ENCODE assay signal across 9 cellular contexts in the genomic region with DNA sequence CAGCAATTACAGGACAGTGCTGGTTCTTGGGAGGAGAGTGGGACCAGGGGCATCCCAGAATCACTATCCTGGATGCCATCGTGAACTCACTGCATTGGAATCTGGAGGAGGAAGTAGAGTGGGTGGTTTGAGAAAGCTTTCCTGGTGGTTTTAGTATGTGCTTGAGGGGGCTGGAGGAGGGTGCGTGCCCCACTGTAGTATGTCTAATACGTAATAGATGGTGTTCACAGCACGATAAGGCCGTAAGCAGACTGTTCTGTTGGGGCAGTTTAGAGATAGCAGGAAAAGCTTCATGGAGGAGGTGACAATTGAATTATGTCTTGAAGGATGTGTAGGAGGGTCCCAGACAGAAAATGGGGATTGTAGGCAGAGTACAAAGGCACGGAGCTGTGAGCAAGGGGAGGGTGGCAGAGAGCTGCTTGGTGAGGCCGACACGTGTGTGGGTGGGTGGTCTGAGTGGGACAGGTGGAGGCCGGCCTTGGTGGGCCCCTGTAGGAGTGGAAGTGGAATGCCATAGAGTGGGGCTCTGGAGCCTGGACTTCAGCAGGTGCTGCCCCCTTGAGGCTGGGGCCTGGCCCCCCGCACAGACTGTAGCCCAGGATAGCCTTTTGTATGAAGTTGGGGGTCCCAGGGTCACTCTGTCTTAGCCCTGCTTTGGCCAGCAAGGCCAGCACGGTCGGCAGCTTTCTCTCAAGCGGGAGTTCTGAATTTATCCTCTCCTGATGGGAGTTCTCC. TPM values are rescaled to one million over a fixed set of nuclear protein-coding genes. Genes with fewer than 3 reads are reported as not detected.
DNase-seq lines count a peak whose midpoint lies in the region; ATAC-seq and TF ChIP-seq lines count a peak whose summit lies in the region.
"Had no signal": no experiment of that assay in that cellular context is flagged by ENCODE, and none has a peak within 500 bp of the region (broad histone marks: within the 10 kb centered on the region; RNA-seq: fewer than 3 reads in every experiment).

No MANE protein-coding gene starts in this region.

- 48% methylated on average over 13 of the region's 13 CpGs for WGBS in mammary epithelial cell (ENCODE audit: low coverage, missing lambda C conversion rate)
- WGBS in mesodermal cell (ENCODE audit: insufficient coverage in 2 of 2), 2 experiments: 72 to 74% methylated on average over 12 of the region's 13 CpGs

- in situ Hi-C loops in mammary epithelial cell (cut with MboI; ENCODE audit: low sequenced_read_pairs in 2 of 2): no loop called here

- H3K27ac ChIP-seq in HUES6 (ENCODE audit: low read depth, low read length) (no peak overlapping the region), mammary epithelial cell (ENCODE audit: insufficient read depth, low read depth, low read length) (no peak overlapping the region), mesodermal cell (ENCODE audit: low read depth, low read length, severe bottlenecking) (peak overlapping the region; percentile 81)

- no TSS peak for BruUV-seq in mammary epithelial cell (replicated peaks; lab: Mats Ljungman, UMichigan)

- H3K9me3 ChIP-seq in HUES6 (ENCODE audit: control insufficient read depth, insufficient read depth, low read depth, low read length) (no peaks in the 10 kb centered on the region), mammary epithelial cell (replicated peaks; ENCODE audit: insufficient read depth, low read length) (no peaks in the 10 kb centered on the region), mesodermal cell (ENCODE audit: control insufficient read depth, low read length) (no peaks in the 10 kb centered on the region)

- H3K27ac Mint-ChIP-seq in CD14-positive monocyte: peak overlapping the region; percentile 3 to 99 (median 68)

- no peak overlapping the region; the same call in 1 of the 2 replicates for H3K4me3 ChIP-seq in HUES6 (ENCODE audit: low read depth, low read length)
- no peak overlapping the region for H3K4me3 ChIP-seq in mammary epithelial cell (replicated peaks in 1 of 3; ENCODE audit: insufficient read depth in 1 of 3, low read depth in 2 of 3, low read length in 3 of 3)
- H3K4me3 ChIP-seq in mesodermal cell (ENCODE audit: extremely low read depth, insufficient read depth, low read length, poor library complexity, severe bottlenecking): no peak overlapping the region

- TF ChIP-seq CTCF in CD14-positive monocyte (IDR thresholded peaks at IDR 0.05) (peak; percentile 21), mammary epithelial cell (conservative IDR thresholded peaks at IDR 0.05 in 1 of 2, IDR thresholded peaks at IDR 0.05 in 1 of 2; ENCODE audit: extremely low read depth in 1 of 2, insufficient read depth in 1 of 2, low read depth in 1 of 2, low read length in 2 of 2) (peak in 1 of 2 donors; percentile 38)

- ATAC-seq in GM18517 (IDR thresholded peaks at IDR 0.05; ENCODE audit: unreplicated experiment): no peak

- DNase-seq in CD14-positive monocyte (ENCODE audit: low spot score) (no peak), mammary epithelial cell (no peak), NCI-H2196 treated with DMSO at 0.1 percent for 48 hours (lab: John Stamatoyannopoulos, UW; ENCODE audit: unreplicated experiment) (no peak), NCI-H2107 treated with DMSO at 0.1 percent for 48 hours (lab: John Stamatoyannopoulos, UW; ENCODE audit: unreplicated experiment) (no peak), NCI-H1417 (lab: John Stamatoyannopoulos, UW) (no peak)

- H3K4me3 Mint-ChIP-seq in CD14-positive monocyte: no peak overlapping the region

- CTCF ChIA-PET in mammary epithelial cell (lab: Charles Lee; ENCODE audit: low non-redundant PET): interaction anchor here (0.5 kb wide), 1 partner anchor 47 kb away, joined by 3 read pairs; no protein-coding TSS in a partner anchor

- H3K4me2 ChIP-seq in mammary epithelial cell (ENCODE audit: insufficient read depth, low read depth, low read length): peak overlapping the region; percentile 37

- peaks cover 76 to 95% of the 10 kb centered on the region in 2 donors for H3K36me3 Mint-ChIP-seq in CD14-positive monocyte

- peaks cover 0 to 1% (median 0%) of the 10 kb centered on the region in 7 donors for H3K9me3 Mint-ChIP-seq in CD14-positive monocyte

- H3K79me2 ChIP-seq in mammary epithelial cell (ENCODE audit: insufficient read depth, low read length): no peaks in the 10 kb centered on the region

- no peak overlapping the region for H2AFZ ChIP-seq in mammary epithelial cell (ENCODE audit: low read depth, low read length)

- dilution Hi-C loops in mammary epithelial cell (cut with HindIII; ENCODE audit: low sequenced_read_pairs): no loop called here

- peaks cover 42% of the 10 kb centered on the region for H3K4me1 Mint-ChIP-seq in CD14-positive monocyte

- peaks cover 9% of the 10 kb centered on the region for H3K4me1 ChIP-seq in HUES6 (ENCODE audit: control insufficient read depth, insufficient read depth, low read length)
- H3K4me1 ChIP-seq in mammary epithelial cell (ENCODE audit: insufficient read depth, low read length): peaks cover 12% of the 10 kb centered on the region
- H3K4me1 ChIP-seq in mesodermal cell (ENCODE audit: control insufficient read depth, insufficient read depth, low read length, poor library complexity, severe bottlenecking): peaks cover 55% of the 10 kb centered on the region

- no peaks in the 10 kb centered on the region for H3K27me3 ChIP-seq in HUES6 (ENCODE audit: control insufficient read depth, insufficient read depth, low read length)
- H3K27me3 ChIP-seq in mammary epithelial cell (ENCODE audit: insufficient read depth, low read length): no peaks in the 10 kb centered on the region

- intact Hi-C loops in CD14-positive monocyte (cut with micrococcal nuclease): loop anchor here in 1 of 2 donors (5.0 kb wide), 2 partner anchors 35 to 40 kb away; no protein-coding TSS in a partner anchor
- intact Hi-C loops in mammary epithelial cell (cut with micrococcal nuclease): no loop called here

- H3K36me3 ChIP-seq in HUES6 (ENCODE audit: control insufficient read depth, insufficient read depth, low read length) (no peaks in the 10 kb centered on the region), mammary epithelial cell (ENCODE audit: insufficient read depth, low read length) (no peaks in the 10 kb centered on the region), mesodermal cell (ENCODE audit: control insufficient read depth, insufficient read depth, low read length) (no peaks in the 10 kb centered on the region)

- H3K27me3 Mint-ChIP-seq in CD14-positive monocyte (ENCODE audit: low read depth in 3 of 3): peaks cover 0 to 4% (median 0%) of the 10 kb centered on the region in 3 donors

- no peaks in the 10 kb centered on the region for H4K20me1 ChIP-seq in mammary epithelial cell (ENCODE audit: insufficient read depth, low read length)

- H3K9ac ChIP-seq in HUES6 (ENCODE audit: low read length): peak overlapping the region; percentile 5
- no peak overlapping the region for H3K9ac ChIP-seq in mammary epithelial cell (ENCODE audit: insufficient read depth, low read length)

RNA-seq across cellular contexts. Expression of a gene that starts 37.0 kb away (rescaled TPM):
- 10 to 100 TPM; 56.4 to 81.7 TPM for polyA plus RNA-seq in CD14-positive monocyte
- total RNA-seq in mammary epithelial cell: 10 to 100 TPM; 11.4 to 28.7 TPM
- 25.0 TPM for polyA plus RNA-seq in mammary epithelial cell
- 6.9 TPM for polyA minus RNA-seq in mammary epithelial cell
- 2.3 TPM for polyA plus RNA-seq in mesodermal cell (2013, experiment 1 of 2)
- 1.8 TPM for polyA plus RNA-seq in mesodermal cell (2013, experiment 2 of 2)

RNA-seq across cellular contexts. Expression of a gene that starts 59.8 kb away (rescaled TPM):
- polyA plus RNA-seq in CD14-positive monocyte (not detected), mammary epithelial cell (not detected)
- total RNA-seq in mammary epithelial cell: under 1 TPM in 1 of 2 donors, not detected in 1; under 0.01 TPM
- polyA minus RNA-seq in mammary epithelial cell: not detected
- polyA plus RNA-seq in mesodermal cell (2013, experiment 1 of 2): 1.3 TPM
- polyA plus RNA-seq in mesodermal cell (2013, experiment 2 of 2): 2.3 TPM
- total RNA-seq: SK-MEL-5 had no signal
